ENCODE assay signal across 13 cellular contexts in the genomic region with DNA sequence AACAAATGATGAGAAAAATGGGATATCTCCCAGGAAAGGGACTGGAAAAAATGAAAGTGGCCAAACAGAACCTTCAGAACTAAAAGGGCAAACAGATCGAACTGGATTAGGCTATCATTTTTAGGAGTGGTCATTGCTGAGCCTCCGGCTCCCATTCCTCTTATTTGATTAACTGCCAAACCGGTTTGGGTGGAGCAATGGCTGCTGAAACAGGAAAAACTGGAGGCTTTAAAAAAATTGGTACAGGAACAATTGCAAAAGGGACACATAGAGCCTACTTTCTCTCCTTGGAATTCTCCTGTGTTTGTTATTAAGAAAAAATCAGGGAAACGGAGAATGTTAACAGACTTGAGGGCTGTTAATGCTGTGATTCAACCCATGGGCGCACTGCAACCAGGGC. TPM values are rescaled to one million over a fixed set of nuclear protein-coding genes. Genes with fewer than 3 reads are reported as not detected.
A peak's percentile ranks its signal among the peaks of the same experiment; 100 is the strongest.
DNase-seq lines count a peak whose midpoint lies in the region; ATAC-seq and TF ChIP-seq lines count a peak whose summit lies in the region.
"Had no signal": no experiment of that assay in that cellular context is flagged by ENCODE, and none has a peak within 500 bp of the region (broad histone marks: within the 10 kb centered on the region; RNA-seq: fewer than 3 reads in every experiment).

No MANE protein-coding gene starts in this region.

- H3K79me2 ChIP-seq in PC-3 (ENCODE audit: low read length), result no peaks in the 10 kb centered on the region

- no peaks in the 10 kb centered on the region for H3K36me3 ChIP-seq in PC-3 (ENCODE audit: low read depth, low read length)
- no peaks in the 10 kb centered on the region for H3K36me3 ChIP-seq in CD4-positive, alpha-beta memory T cell (ENCODE audit: insufficient read depth, low read length)

- POLR2A ChIA-PET in PC-3 (lab: Charles Lee; ENCODE audit: unreplicated experiment), result no interaction called here
- POLR2A ChIA-PET in CD4-positive, alpha-beta memory T cell (lab: Charles Lee; ENCODE audit: partially characterized antibody), result no interaction called here

- intact Hi-C loops in PC-3 (cut with micrococcal nuclease), result no loop called here
- intact Hi-C loops in CD4-positive, alpha-beta memory T cell (cut with micrococcal nuclease), result no loop called here

- H3K4me3 ChIP-seq in PC-3 (ENCODE audit: low read length), result peak overlapping the region; percentile 31
- no peak overlapping the region for H3K4me3 ChIP-seq in epithelial cell of esophagus (ENCODE audit: low read length)
- no peak overlapping the region for H3K4me3 ChIP-seq in CD4-positive, alpha-beta memory T cell (ENCODE audit: low read length in 2 of 2)
- H3K4me3 ChIP-seq: BLaER1 treated with 17β-estradiol and CSF1 and Interleukin-3, amounts not matched to agents 10 nM and 100 nM had no signal

- H2AFZ ChIP-seq in PC-3 (ENCODE audit: low read length), result peak overlapping the region; percentile 73

- peak overlapping the region; percentile 75 for H3K27ac Mint-ChIP-seq in type B pancreatic cell
- H3K27ac Mint-ChIP-seq in CD4-positive, alpha-beta memory T cell, result no peak overlapping the region
- H3K27ac Mint-ChIP-seq: B cell; CD8-positive, alpha-beta memory T cell; H9 had no signal

- peak overlapping the region; percentile 37 for H3K4me3 Mint-ChIP-seq in type B pancreatic cell
- H3K4me3 Mint-ChIP-seq in CD4-positive, alpha-beta memory T cell, result no peak overlapping the region
- H3K4me3 Mint-ChIP-seq: B cell; CD8-positive, alpha-beta memory T cell; H9 had no signal

- H3K27ac ChIP-seq in PC-3 (ENCODE audit: low read length), result no peak overlapping the region
- H3K27ac ChIP-seq in CD4-positive, alpha-beta memory T cell (ENCODE audit: low read depth, low read length), result no peak overlapping the region
- H3K27ac ChIP-seq: BLaER1 treated with 17β-estradiol and CSF1 and Interleukin-3, amounts not matched to agents 10 nM and 100 nM had no signal

- H3K9me3 Mint-ChIP-seq in type B pancreatic cell, result peaks cover 28% of the 10 kb centered on the region
- H3K9me3 Mint-ChIP-seq in CD4-positive, alpha-beta memory T cell, result peaks cover 0 to 64% (median 31%) of the 10 kb centered on the region in 8 donors

- CTCF ChIA-PET in PC-3 (lab: Charles Lee), result no interaction called here
- CTCF ChIA-PET in CD4-positive, alpha-beta memory T cell (lab: Charles Lee; ENCODE audit: partially characterized antibody), result no interaction called here

- no peaks in the 10 kb centered on the region for H4K20me1 ChIP-seq in PC-3 (ENCODE audit: low read length)
- H4K20me1 ChIP-seq: BLaER1 treated with 17β-estradiol and CSF1 and Interleukin-3, amounts not matched to agents 10 nM and 100 nM had no signal

- ATAC-seq in PC-3, result no peak

- no peak overlapping the region for H3K9ac ChIP-seq in PC-3 (ENCODE audit: low read length)
- H3K9ac ChIP-seq: BLaER1 treated with 17β-estradiol and CSF1 and Interleukin-3, amounts not matched to agents 10 nM and 100 nM had no signal

- H3K27me3 Mint-ChIP-seq in type B pancreatic cell, result no peaks in the 10 kb centered on the region
- H3K27me3 Mint-ChIP-seq in CD4-positive, alpha-beta memory T cell, result peaks cover 5 to 21% of the 10 kb centered on the region in 2 donors

- TF ChIP-seq CTCF in PC-3 (conservative IDR thresholded peaks at IDR 0.05; ENCODE audit: low read depth, low read length) (no peak), epithelial cell of esophagus (IDR thresholded peaks at IDR 0.05; ENCODE audit: insufficient read depth, low read depth, low read length, missing control alignments) (no peak), type B pancreatic cell (conservative IDR thresholded peaks at IDR 0.05) (no peak)

- peak; percentile 62 for DNase-seq in HT-29 (ENCODE audit: low spot score)
- DNase-seq in PC-3, result peak; percentile 79
- DNase-seq in epithelial cell of esophagus (ENCODE audit: low read depth), result peak; percentile 56
- DNase-seq in type B pancreatic cell (ENCODE audit: extremely low spot score, unreplicated experiment), result no peak
- no peak for DNase-seq in CD4-positive, alpha-beta memory T cell
- no peak for DNase-seq in mesenteric fat pad (ENCODE audit: low spot score)
- DNase-seq in activated naive CD4-positive, alpha-beta T cell treated with Interleukin-2 at 50 U/mL for 16 hours, result no peak
- DNase-seq: 8988T; CD8-positive, alpha-beta memory T cell; COR-L47; H9 had no signal

- H3K9me3 ChIP-seq in PC-3 (ENCODE audit: low read length), result peaks cover 17% of the 10 kb centered on the region; the same call in 1 of the 2 replicates
- H3K9me3 ChIP-seq in CD4-positive, alpha-beta memory T cell (ENCODE audit: control insufficient read depth in 1 of 2, low read length in 2 of 2), result peaks cover 0 to 3% of the 10 kb centered on the region in 2 donors

- no peaks in the 10 kb centered on the region for H3F3A ChIP-seq in PC-3 (ENCODE audit: low read length, unreplicated experiment)

- H3K36me3 Mint-ChIP-seq in type B pancreatic cell, result peaks cover 5% of the 10 kb centered on the region
- peaks cover 0 to 6% of the 10 kb centered on the region in 2 donors for H3K36me3 Mint-ChIP-seq in CD4-positive, alpha-beta memory T cell

- H3K4me1 ChIP-seq in PC-3 (ENCODE audit: insufficient read depth, low read length), result peaks cover 11% of the 10 kb centered on the region
- no peaks in the 10 kb centered on the region for H3K4me1 ChIP-seq in CD4-positive, alpha-beta memory T cell (ENCODE audit: insufficient read depth, low read length)
- H3K4me1 ChIP-seq: BLaER1 treated with 17β-estradiol and CSF1 and Interleukin-3, amounts not matched to agents 10 nM and 100 nM had no signal

- H3K4me2 ChIP-seq in PC-3 (ENCODE audit: low read length), result peak overlapping the region; percentile 68
- H3K4me2 ChIP-seq: BLaER1 treated with 17β-estradiol and CSF1 and Interleukin-3, amounts not matched to agents 10 nM and 100 nM had no signal

- H3K27me3 ChIP-seq in PC-3 (ENCODE audit: low read length), result no peaks in the 10 kb centered on the region
- H3K27me3 ChIP-seq in CD4-positive, alpha-beta memory T cell (ENCODE audit: insufficient read depth, low read length), result no peaks in the 10 kb centered on the region
- H3K27me3 ChIP-seq: BLaER1 treated with 17β-estradiol and CSF1 and Interleukin-3, amounts not matched to agents 10 nM and 100 nM had no signal

- H3K9me2 ChIP-seq in PC-3 (replicated peaks; ENCODE audit: low read length), result no peaks in the 10 kb centered on the region

- peaks cover 10% of the 10 kb centered on the region for H3K4me1 Mint-ChIP-seq in type B pancreatic cell (ENCODE audit: unreplicated experiment)
- no peaks in the 10 kb centered on the region for H3K4me1 Mint-ChIP-seq in CD4-positive, alpha-beta memory T cell
- H3K4me1 Mint-ChIP-seq: B cell; CD8-positive, alpha-beta memory T cell; H9 had no signal

- BruUV-seq in PC-3 (replicated peaks; lab: Mats Ljungman, UMichigan), result no TSS peak

RNA-seq across cellular contexts. Expression of gene TNFAIP2, which starts 49.7 kb away (rescaled TPM):
- 145 and 168 TPM in 2 replicates for total RNA-seq in HT-29 (2014; rRNA removed; shearing (Covaris generic))
- total RNA-seq in PC-3 (2014; rRNA removed) (80.7 and 87.3 TPM in 2 replicates), type B pancreatic cell (ENCODE audit: low replicate concordance) (21.5 and 28.5 TPM in 2 replicates), mesenteric fat pad (211 TPM)
- total RNA-seq in CD4-positive, alpha-beta memory T cell, result 1 to 10 TPM; 5.1 to 5.8 TPM
- not detected for polyA plus RNA-seq in CD4-positive, alpha-beta memory T cell
- polyA plus RNA-seq: CD8-positive, alpha-beta memory T cell had no signal

Comparison
In these comparisons a context has a peak if more than half of its experiments do, and no peak if none do; other contexts are left out.
1. DNase-seq: peak in HT-29 (single experiment), PC-3 (single experiment) and epithelial cell of esophagus (single experiment); none in type B pancreatic cell (single experiment), CD4-positive, alpha-beta memory T cell (0 of 5), mesenteric fat pad (single experiment) and activated naive CD4-positive, alpha-beta T cell treated with Interleukin-2 at 50 U/mL for 16 hours (single experiment).